1 cellular context compared by ENCODE assay signal in the genomic region with DNA sequence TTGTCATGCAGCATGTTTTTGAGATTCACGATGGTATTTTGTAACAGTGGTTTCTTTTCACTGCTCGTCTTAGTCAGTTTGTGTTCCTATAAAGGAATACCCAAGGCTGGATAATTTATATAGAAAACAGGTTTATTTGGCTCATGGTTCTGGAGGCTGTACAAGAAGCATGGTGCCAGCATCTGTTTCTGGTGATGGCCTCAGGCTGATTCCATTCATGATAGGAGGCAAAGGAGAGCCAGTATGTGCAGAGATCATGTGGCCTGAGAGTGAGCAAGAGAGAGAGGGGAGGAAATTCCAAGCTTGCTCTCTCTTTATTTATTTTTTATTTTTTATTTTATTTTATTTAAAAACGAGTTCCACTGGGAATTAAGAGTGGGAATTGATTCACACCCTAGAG.
TF ChIP-seq lines count a peak whose summit lies in the region.

No MANE protein-coding gene starts in this region.

TF ChIP-seq in GM12878, 131 proteins besides CTCF, POLR2A, EP300 and RAD21:
- no peak for TF ChIP-seq RCOR1 (conservative IDR thresholded peaks at IDR 0.05; ENCODE audit: low read depth, low read length)
- TF ChIP-seq NR2F1 (conservative IDR thresholded peaks at IDR 0.05), result no peak
- no peak for TF ChIP-seq NR2C2 (IDR thresholded peaks at IDR 0.05; ENCODE audit: borderline replicate concordance, control insufficient read depth, insufficient read length, low read depth)
- TF ChIP-seq IKZF2 (IDR thresholded peaks at IDR 0.05), result no peak
- TF ChIP-seq ZZZ3 (IDR thresholded peaks at IDR 0.05; ENCODE audit: control insufficient read depth, insufficient read length, low read depth), result no peak
- TF ChIP-seq BACH1 (IDR thresholded peaks at IDR 0.05; ENCODE audit: borderline replicate concordance), result no peak
- no peak for TF ChIP-seq KAT2A (conservative IDR thresholded peaks at IDR 0.05; ENCODE audit: control insufficient read depth, low read depth, low read length)
- no peak for TF ChIP-seq SRF (IDR thresholded peaks at IDR 0.05; ENCODE audit: low read depth in 2 of 2, low read length in 2 of 2)
- no peak for TF ChIP-seq IKZF1 (conservative IDR thresholded peaks at IDR 0.05)
- TF ChIP-seq, protein P1, sequence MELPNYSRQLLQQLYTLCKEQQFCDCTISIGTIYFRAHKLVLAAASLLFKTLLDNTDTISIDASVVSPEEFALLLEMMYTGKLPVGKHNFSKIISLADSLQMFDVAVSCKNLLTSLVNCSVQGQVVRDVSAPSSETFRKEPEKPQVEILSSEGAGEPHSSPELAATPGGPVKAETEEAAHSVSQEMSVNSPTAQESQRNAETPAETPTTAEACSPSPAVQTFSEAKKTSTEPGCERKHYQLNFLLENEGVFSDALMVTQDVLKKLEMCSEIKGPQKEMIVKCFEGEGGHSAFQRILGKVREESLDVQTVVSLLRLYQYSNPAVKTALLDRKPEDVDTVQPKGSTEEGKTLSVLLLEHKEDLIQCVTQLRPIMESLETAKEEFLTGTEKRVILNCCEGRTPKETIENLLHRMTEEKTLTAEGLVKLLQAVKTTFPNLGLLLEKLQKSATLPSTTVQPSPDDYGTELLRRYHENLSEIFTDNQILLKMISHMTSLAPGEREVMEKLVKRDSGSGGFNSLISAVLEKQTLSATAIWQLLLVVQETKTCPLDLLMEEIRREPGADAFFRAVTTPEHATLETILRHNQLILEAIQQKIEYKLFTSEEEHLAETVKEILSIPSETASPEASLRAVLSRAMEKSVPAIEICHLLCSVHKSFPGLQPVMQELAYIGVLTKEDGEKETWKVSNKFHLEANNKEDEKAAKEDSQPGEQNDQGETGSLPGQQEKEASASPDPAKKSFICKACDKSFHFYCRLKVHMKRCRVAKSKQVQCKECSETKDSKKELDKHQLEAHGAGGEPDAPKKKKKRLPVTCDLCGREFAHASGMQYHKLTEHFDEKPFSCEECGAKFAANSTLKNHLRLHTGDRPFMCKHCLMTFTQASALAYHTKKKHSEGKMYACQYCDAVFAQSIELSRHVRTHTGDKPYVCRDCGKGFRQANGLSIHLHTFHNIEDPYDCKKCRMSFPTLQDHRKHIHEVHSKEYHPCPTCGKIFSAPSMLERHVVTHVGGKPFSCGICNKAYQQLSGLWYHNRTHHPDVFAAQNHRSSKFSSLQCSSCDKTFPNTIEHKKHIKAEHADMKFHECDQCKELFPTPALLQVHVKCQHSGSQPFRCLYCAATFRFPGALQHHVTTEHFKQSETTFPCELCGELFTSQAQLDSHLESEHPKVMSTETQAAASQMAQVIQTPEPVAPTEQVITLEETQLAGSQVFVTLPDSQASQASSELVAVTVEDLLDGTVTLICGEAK (IDR thresholded peaks at IDR 0.05; ENCODE audit: borderline replicate concordance), result no peak
- no peak for TF ChIP-seq EED (IDR thresholded peaks at IDR 0.05; ENCODE audit: low read depth)
- TF ChIP-seq ZNF217 (IDR thresholded peaks at IDR 0.05), result no peak
